29 cellular contexts compared by ENCODE assay signal in genomic region chr1:236724049-236724448, GRCh38. TPM values are rescaled to one million over a fixed set of nuclear protein-coding genes. Genes with fewer than 3 reads are reported as not detected.
"Had no signal": no experiment of that assay in that cellular context is flagged by ENCODE, and none has a peak within 500 bp of the region (broad histone marks: within the 10 kb centered on the region; RNA-seq: fewer than 3 reads in every experiment).

No MANE protein-coding gene starts in this region.

- H3K4me3 Mint-ChIP-seq: naive thymus-derived CD4-positive, alpha-beta T cell; neural progenitor cell; stimulated activated naive B cell treated with anti-CD40 and anti-IgM and Interleukin-4, amounts not matched to agents 10 μg/mL and 1 μg/mL and 100 μg/mL, for 72 hours; stimulated activated naive CD8-positive, alpha-beta T cell treated with anti-CD3 and anti-CD28 coated beads, Interleukin-15, amount 100 ng/mL, for 72 hours had no signal

- H3K27ac Mint-ChIP-seq: naive thymus-derived CD4-positive, alpha-beta T cell; neural progenitor cell; progenitor cell of endocrine pancreas; stimulated activated naive B cell treated with anti-CD40 and anti-IgM and Interleukin-4, amounts not matched to agents 10 μg/mL and 1 μg/mL and 100 μg/mL, for 72 hours; stimulated activated naive CD8-positive, alpha-beta T cell treated with anti-CD3 and anti-CD28 coated beads, Interleukin-15, amount 100 ng/mL, for 72 hours had no signal

- ATAC-seq: foreskin keratinocyte; left cardiac atrium; left lung; lower lobe of right lung; naive thymus-derived CD4-positive, alpha-beta T cell; stimulated activated naive B cell treated with anti-CD40 and anti-IgM and Interleukin-4, amounts not matched to agents 10 μg/mL and 1 μg/mL and 100 μg/mL, for 72 hours; stimulated activated naive CD8-positive, alpha-beta T cell treated with anti-CD3 and anti-CD28 coated beads, Interleukin-15, amount 100 ng/mL, for 72 hours; upper lobe of right lung had no signal

- H3K4me2 ChIP-seq: neural progenitor cell had no signal

- H3K9me3 ChIP-seq: esophagus muscularis mucosa, heart right ventricle, left lung, lower lobe of right lung, suprapubic skin, transverse colon, upper lobe of right lung, uterus had no signal

- H3K4me1 Mint-ChIP-seq: naive thymus-derived CD4-positive, alpha-beta T cell; neural progenitor cell; stimulated activated naive B cell treated with anti-CD40 and anti-IgM and Interleukin-4, amounts not matched to agents 10 μg/mL and 1 μg/mL and 100 μg/mL, for 72 hours; stimulated activated naive CD8-positive, alpha-beta T cell treated with anti-CD3 and anti-CD28 coated beads, Interleukin-15, amount 100 ng/mL, for 72 hours had no signal

- H3K4me3 ChIP-seq: coronary artery, esophagus muscularis mucosa, heart right ventricle, left lung, lower lobe of right lung, neural progenitor cell, suprapubic skin, transverse colon, upper lobe of right lung, uterus had no signal

- H3K27ac ChIP-seq: coronary artery, esophagus muscularis mucosa, foreskin keratinocyte, left lung, lower lobe of right lung, neural progenitor cell, parathyroid adenoma, suprapubic skin, transverse colon, upper lobe of right lung, uterus had no signal

- FAIRE-seq: endothelial cell of umbilical vein, islet of Langerhans, small intestine had no signal

- H3K27me3 ChIP-seq: esophagus muscularis mucosa, foreskin keratinocyte, heart right ventricle, left lung, neural progenitor cell, suprapubic skin, transverse colon, upper lobe of right lung, uterus had no signal

- H3K79me2 ChIP-seq: parathyroid adenoma had no signal

- H3K36me3 ChIP-seq: left lung, lower lobe of right lung, neural progenitor cell, suprapubic skin, transverse colon, upper lobe of right lung, uterus had no signal

- H3K9me3 Mint-ChIP-seq: nephron; neural progenitor cell; stimulated activated naive CD8-positive, alpha-beta T cell treated with anti-CD3 and anti-CD28 coated beads, Interleukin-15, amount 100 ng/mL, for 72 hours had no signal

- H3K9ac ChIP-seq: neural progenitor cell, parathyroid adenoma had no signal

- H3K4me1 ChIP-seq: foreskin keratinocyte, left lung, lower lobe of right lung, neural progenitor cell, parathyroid adenoma, suprapubic skin, transverse colon, upper lobe of right lung, uterus had no signal

- DNase-seq: dermis blood vessel endothelial cell; effector memory CD4-positive, alpha-beta T cell; foreskin keratinocyte; glutamatergic neuron; heart right ventricle; hippocampal formation; left cardiac atrium; left lung; lower lobe of right lung; naive thymus-derived CD4-positive, alpha-beta T cell; right cardiac atrium; small intestine; stimulated activated CD4-positive, alpha-beta T cell treated with anti-CD3 and anti-CD28 coated beads, Interleukin-15, amount 100 ng/mL, for 24 hours; stimulated activated CD4-positive, alpha-beta T cell treated with anti-CD3 and anti-CD28 coated beads, Interleukin-2, amount 100 ng/mL, for 48 hours; stimulated activated naive B cell treated with anti-CD40 and anti-IgM and Interleukin-4, amounts not matched to agents 10 μg/mL and 1 μg/mL and 100 μg/mL, for 72 hours; stimulated activated naive CD8-positive, alpha-beta T cell treated with anti-CD3 and anti-CD28 coated beads, Interleukin-15, amount 100 ng/mL, for 72 hours; transverse colon; upper lobe of right lung; uterus had no signal

- H3K36me3 Mint-ChIP-seq: naive thymus-derived CD4-positive, alpha-beta T cell had no signal

- H2AFZ ChIP-seq: neural progenitor cell, parathyroid adenoma had no signal

RNA-seq across cellular contexts. Expression of gene ACTN2, which starts 37.8 kb away (rescaled TPM):
- total RNA-seq: dermis blood vessel endothelial cell; foreskin keratinocyte; naive thymus-derived CD4-positive, alpha-beta T cell; osteoblast had no signal
- polyA plus RNA-seq: foreskin keratinocyte; naive thymus-derived CD4-positive, alpha-beta T cell had no signal
